In genomic region chr7:134029-134428, GRCh38 we compare ENCODE assay signal across 26 cellular contexts.
"Had no signal": no experiment of that assay in that cellular context is flagged by ENCODE, and none has a peak within 500 bp of the region (broad histone marks: within the 10 kb centered on the region; RNA-seq: fewer than 3 reads in every experiment).

No MANE protein-coding gene starts in this region.

- H3K4me2 ChIP-seq: SK-N-SH had no signal

- H3K4me3 ChIP-seq: adrenal gland, breast epithelium, Peyer's patch, SJCRH30 had no signal

- H3K9me3 ChIP-seq: adrenal gland, breast epithelium, Peyer's patch, SJCRH30, SK-N-SH had no signal

- DNase-seq: activated CD4-positive, alpha-beta memory T cell treated with anti-CD3 and anti-CD28 coated beads, Interleukin-2, amount 10 ng/mL, durations not matched to agents 7 days and 5 days; activated CD4-positive, alpha-beta T cell treated with anti-CD3 and anti-CD28 coated beads for 36 hours; activated CD4-positive, alpha-beta T cell treated with anti-CD3 and anti-CD28 coated beads, Interleukin-2, amount 50 U/mL, for 1 hour; activated CD4-positive, CD25-positive, alpha-beta regulatory T cell; activated naive CD4-positive, alpha-beta T cell treated with anti-CD3 and anti-CD28 coated beads, Interleukin-2, amount 50 U/mL, for 16 hours; activated naive CD8-positive, alpha-beta T cell treated with anti-CD3 and anti-CD28 coated beads, Interleukin-2, amount 10 ng/mL, durations not matched to agents 7 days and 5 days; activated T-cell treated with anti-CD3 and anti-CD28 coated beads for 4 hours; activated T-cell treated with anti-CD3 and anti-CD28 coated beads, Interleukin-2, amount 50 U/mL, for 48 hours; anterior cingulate cortex; central memory CD4-positive, alpha-beta T cell; Kasumi-1; NCI-H1105 treated with DMSO at 0.1 percent for 48 hours; NCI-H1436 treated with DMSO at 0.1 percent for 48 hours; NCI-H187; NCI-H2081; NCI-H524; Right ventricle myocardium superior; SJCRH30; SK-N-SH; T-helper 1 cell had no signal

- H3K9ac ChIP-seq: SK-N-SH had no signal

- ATAC-seq: activated CD4-positive, alpha-beta T cell treated with anti-CD3 and anti-CD28 coated beads for 36 hours; activated T-helper 17 cell treated with anti-CD3 and anti-CD28 coated beads, Interleukin-2, amount 50 U/mL, for 72 hours had no signal

- H3K27me3 ChIP-seq: adrenal gland, breast epithelium, Peyer's patch, SJCRH30 had no signal

- H3K27ac ChIP-seq: adrenal gland, breast epithelium, Peyer's patch, RWPE1, SJCRH30, VCaP had no signal

- H3K4me1 ChIP-seq: SJCRH30 had no signal

- H3K36me3 ChIP-seq: adrenal gland, breast epithelium, Peyer's patch, SJCRH30 had no signal
